In the genomic region with DNA sequence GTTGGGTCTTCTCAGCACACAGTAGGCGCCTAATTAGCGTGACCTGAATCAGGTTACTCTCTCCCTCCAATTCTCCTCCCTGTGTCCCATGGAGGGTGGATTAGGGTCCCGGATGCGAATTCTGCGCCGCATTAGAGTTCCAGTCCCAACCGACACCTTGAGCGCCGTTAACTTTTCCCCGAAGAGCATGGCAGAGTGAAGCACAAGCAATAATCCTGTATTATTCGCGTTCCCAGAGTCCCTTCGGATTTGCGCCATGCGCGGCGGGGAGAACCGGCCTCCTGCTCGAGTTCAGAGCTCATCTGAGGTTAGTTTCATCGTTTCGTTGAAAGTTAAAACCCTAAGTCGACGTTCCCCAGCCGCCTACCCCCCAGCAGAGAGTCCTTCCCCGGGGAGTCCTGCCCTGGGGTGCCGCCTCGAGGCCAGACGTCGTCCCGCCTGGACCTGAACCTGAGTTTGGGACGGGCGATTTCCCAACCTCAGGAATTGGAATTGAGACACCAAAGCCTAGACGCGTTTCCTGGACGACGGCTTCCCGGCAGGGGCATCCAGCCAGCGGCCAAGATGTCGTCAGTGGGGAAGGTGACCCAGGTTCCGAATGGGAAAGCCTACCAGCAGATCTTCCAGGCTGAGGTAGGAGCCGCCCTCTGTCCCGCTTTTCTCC, we compare ENCODE assay signal across 1 cellular context.
TF ChIP-seq lines count a peak whose summit lies in the region.

A gene (plus strand): TSS at position 160 of the 664 bp plus-strand sequence. CDS start 405 bp downstream, at position 565.

TF ChIP-seq in K562, 482 proteins besides CTCF, POLR2A, EP300 and RAD21 (continued from another document):
- TF ChIP-seq, protein P1, sequence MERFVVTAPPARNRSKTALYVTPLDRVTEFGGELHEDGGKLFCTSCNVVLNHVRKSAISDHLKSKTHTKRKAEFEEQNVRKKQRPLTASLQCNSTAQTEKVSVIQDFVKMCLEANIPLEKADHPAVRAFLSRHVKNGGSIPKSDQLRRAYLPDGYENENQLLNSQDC (CRISPR knock-in tag; IDR thresholded peaks at IDR 0.05): no peak
